Comparison of ENCODE assay signal across 10 cellular contexts in the genomic region with DNA sequence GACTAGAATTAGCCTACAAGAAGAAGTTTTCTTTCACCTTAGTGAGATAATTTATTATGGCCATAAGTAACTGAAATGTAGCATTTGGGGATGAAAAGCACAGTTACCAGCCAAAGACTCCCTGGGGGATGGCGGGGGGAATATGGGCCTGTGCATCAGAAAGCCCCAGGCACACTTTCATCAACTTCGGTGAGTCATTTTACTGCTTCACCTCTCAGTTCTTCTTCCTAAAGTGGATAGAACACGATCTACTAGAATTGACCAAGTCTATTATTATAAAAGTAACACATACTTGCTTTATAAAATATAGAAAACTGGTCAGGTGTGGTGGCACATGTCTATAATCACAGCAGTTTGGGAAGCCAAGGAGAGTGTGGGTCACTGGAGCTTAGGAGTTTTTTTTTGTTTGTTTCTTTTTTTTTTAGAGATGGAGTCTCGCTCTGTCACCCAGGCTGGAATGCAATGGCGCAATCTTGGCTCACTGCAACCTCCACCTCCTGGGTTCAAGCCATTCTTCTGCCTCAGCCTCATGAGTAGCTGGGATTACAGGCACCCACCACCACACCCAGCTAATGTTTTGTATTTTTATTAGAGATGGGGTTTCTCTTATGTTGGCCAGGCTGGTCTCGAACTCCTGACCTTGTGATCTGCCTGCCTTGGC.
DNase-seq lines count a peak whose midpoint lies in the region; ATAC-seq and TF ChIP-seq lines count a peak whose summit lies in the region.
"Had no signal": no experiment of that assay in that cellular context is flagged by ENCODE, and none has a peak within 500 bp of the region (broad histone marks: within the 10 kb centered on the region; RNA-seq: fewer than 3 reads in every experiment).

No MANE protein-coding gene starts in this region.

- H3K27me3 Mint-ChIP-seq in activated B cell treated with CpG ODN at 0.5 μM for 24 hours: no peaks in the 10 kb centered on the region
- H3K27me3 Mint-ChIP-seq in progenitor cell of endocrine pancreas: no peaks in the 10 kb centered on the region
- H3K27me3 Mint-ChIP-seq in glutamatergic neuron (ENCODE audit: unreplicated experiment): no peaks in the 10 kb centered on the region
- H3K27me3 Mint-ChIP-seq: dendritic cell treated with granulocyte-macrophage colony-stimulating factor and Interleukin-4, amounts not matched to agents 40 ng/mL and 50 ng/mL, for 4 days had no signal

- intact Hi-C loops in activated B cell treated with CpG ODN at 0.5 μM for 24 hours (cut with micrococcal nuclease) (loop anchor here (1.0 to 2.0 kb wide), 3 partner anchors 142 to 439 kb away; a partner anchor contains a TSS), sigmoid colon (cut with DNase I) (no loop called here)

- TF ChIP-seq CTCF in activated B cell treated with CpG ODN at 0.5 μM for 24 hours (IDR thresholded peaks at IDR 0.05) (no peak), progenitor cell of endocrine pancreas (IDR thresholded peaks at IDR 0.05; ENCODE audit: unreplicated experiment) (no peak), glutamatergic neuron (IDR thresholded peaks at IDR 0.05; ENCODE audit: partially characterized antibody, unreplicated experiment) (no peak), sigmoid colon (IDR thresholded peaks at IDR 0.05) (no peak)

- TF ChIP-seq EP300 in sigmoid colon (IDR thresholded peaks at IDR 0.05): no peak

- H3K4me1 Mint-ChIP-seq in activated B cell treated with CpG ODN at 0.5 μM for 24 hours: peaks cover 31% of the 10 kb centered on the region
- H3K4me1 Mint-ChIP-seq in progenitor cell of endocrine pancreas (ENCODE audit: low read depth): peaks cover 13% of the 10 kb centered on the region
- H3K4me1 Mint-ChIP-seq in glutamatergic neuron (ENCODE audit: low read depth, unreplicated experiment): peaks cover 13% of the 10 kb centered on the region

- H3K9me3 ChIP-seq in sigmoid colon: no peaks in the 10 kb centered on the region

- H3K4me1 ChIP-seq in sigmoid colon: peaks cover 0 to 9% (median 0%) of the 10 kb centered on the region in 4 donors

- WGBS in sigmoid colon, 2 donors: 81 to 94% methylated on average over 6 of the region's 6 CpGs

- no peaks in the 10 kb centered on the region for H3K27me3 ChIP-seq in sigmoid colon

- H3K9me3 Mint-ChIP-seq in activated B cell treated with CpG ODN at 0.5 μM for 24 hours: no peaks in the 10 kb centered on the region
- H3K9me3 Mint-ChIP-seq in progenitor cell of endocrine pancreas (ENCODE audit: low read depth): no peaks in the 10 kb centered on the region
- H3K9me3 Mint-ChIP-seq in glutamatergic neuron (ENCODE audit: unreplicated experiment): peaks cover 2% of the 10 kb centered on the region
- H3K9me3 Mint-ChIP-seq: dendritic cell treated with granulocyte-macrophage colony-stimulating factor and Interleukin-4, amounts not matched to agents 40 ng/mL and 50 ng/mL, for 4 days had no signal

- no peak overlapping the region for H3K4me3 ChIP-seq in sigmoid colon

- CTCF ChIA-PET in activated B cell treated with CpG ODN at 0.5 μM for 24 hours (lab: Charles Lee): no interaction called here

- no peak for TF ChIP-seq POLR2A in sigmoid colon (IDR thresholded peaks at IDR 0.05)

- H3K36me3 ChIP-seq in sigmoid colon: no peaks in the 10 kb centered on the region

- ATAC-seq in GM18868 (IDR thresholded peaks at IDR 0.05; ENCODE audit: unreplicated experiment) (peak; percentile 71), HG03108 (IDR thresholded peaks at IDR 0.05; ENCODE audit: unreplicated experiment) (peak; percentile 34), activated B cell treated with CpG ODN at 0.5 μM for 24 hours (ENCODE audit: low read depth) (peak; percentile 80), GM18870 (IDR thresholded peaks at IDR 0.05; ENCODE audit: unreplicated experiment) (no peak)

- H3K36me3 Mint-ChIP-seq in activated B cell treated with CpG ODN at 0.5 μM for 24 hours (ENCODE audit: low read depth) (no peaks in the 10 kb centered on the region), progenitor cell of endocrine pancreas (ENCODE audit: insufficient read depth) (no peaks in the 10 kb centered on the region), glutamatergic neuron (ENCODE audit: unreplicated experiment) (no peaks in the 10 kb centered on the region)

- H3K27ac ChIP-seq in sigmoid colon: no peak overlapping the region

- H3K4me3 Mint-ChIP-seq in activated B cell treated with CpG ODN at 0.5 μM for 24 hours: peak overlapping the region; percentile 59
- no peak overlapping the region for H3K4me3 Mint-ChIP-seq in progenitor cell of endocrine pancreas (ENCODE audit: low read depth)
- no peak overlapping the region for H3K4me3 Mint-ChIP-seq in glutamatergic neuron (ENCODE audit: unreplicated experiment)
- H3K4me3 Mint-ChIP-seq: dendritic cell treated with granulocyte-macrophage colony-stimulating factor and Interleukin-4, amounts not matched to agents 40 ng/mL and 50 ng/mL, for 4 days had no signal

- peak overlapping the region; percentile 88 for H3K27ac Mint-ChIP-seq in activated B cell treated with CpG ODN at 0.5 μM for 24 hours
- H3K27ac Mint-ChIP-seq in progenitor cell of endocrine pancreas: peak overlapping the region; percentile 79
- no peak overlapping the region for H3K27ac Mint-ChIP-seq in glutamatergic neuron (ENCODE audit: unreplicated experiment)
- H3K27ac Mint-ChIP-seq: dendritic cell treated with granulocyte-macrophage colony-stimulating factor and Interleukin-4, amounts not matched to agents 40 ng/mL and 50 ng/mL, for 4 days had no signal

- POLR2A ChIA-PET in activated B cell treated with CpG ODN at 0.5 μM for 24 hours (lab: Charles Lee): interaction anchor here (0.9 kb wide), 1 partner anchor 464 kb away, joined by 3 read pairs; a partner anchor contains a TSS

- DNase-seq in activated B cell treated with CpG ODN at 0.5 μM for 24 hours: peak; percentile 26
- no peak for DNase-seq in progenitor cell of endocrine pancreas (ENCODE audit: low spot score, unreplicated experiment)
- DNase-seq in activated CD4-positive, CD25-positive, alpha-beta regulatory T cell treated with anti-CD3 and anti-CD28 coated beads, Interleukin-2, amount 50 U/mL, for 72 hours: no peak
- DNase-seq in glutamatergic neuron: no peak
- DNase-seq in sigmoid colon: no peak
- DNase-seq: activated CD4-positive, alpha-beta T cell treated with anti-CD3 and anti-CD28 coated beads, Interleukin-2, amount 50 U/mL, for 48 hours had no signal
